In genomic region chr1:88701797-88702196, GRCh38 we compare ENCODE assay signal across 8 cellular contexts. TPM values are rescaled to one million over a fixed set of nuclear protein-coding genes. Genes with fewer than 3 reads are reported as not detected.
DNase-seq lines count a peak whose midpoint lies in the region; ATAC-seq, FAIRE-seq and TF ChIP-seq lines count a peak whose summit lies in the region.
"Not testable (repeated sequence)": the region's sequence is repeated elsewhere in the genome, so short reads cannot be mapped to it uniquely, and the experiment has no call there.

No MANE protein-coding gene starts in this region.

- not testable (repeated sequence) for TF ChIP-seq CTCF in HL-60 (IDR thresholded peaks at IDR 0.05; ENCODE audit: insufficient read depth, low read length); GM12878 (IDR thresholded peaks at IDR 0.05 in 2 of 3, conservative IDR thresholded peaks at IDR 0.05 in 1 of 3; ENCODE audit: control insufficient read depth in 2 of 3, extremely low read depth in 1 of 3, insufficient read depth in 1 of 3, low read depth in 3 of 3, low read length in 3 of 3); gastroesophageal sphincter (IDR thresholded peaks at IDR 0.05); right lobe of liver (IDR thresholded peaks at IDR 0.05); upper lobe of right lung (IDR thresholded peaks at IDR 0.05)

- H2AFZ ChIP-seq in ACC112 (ENCODE audit: low read length, unreplicated experiment); GM12878 (ENCODE audit: control insufficient read depth, low read depth, low read length): not testable (repeated sequence)

- not testable (repeated sequence) for H4K20me1 ChIP-seq in GM12878 (ENCODE audit: control insufficient read depth, insufficient read depth)

- WGBS in GM12878 (ENCODE audit: insufficient coverage, insufficient replicate concordance, low lambda C conversion rate, missing lambda C conversion rate), result 99% methylated on average over 5 of the region's 5 CpGs
- WGBS in gastroesophageal sphincter (ENCODE audit: low coverage in 1 of 2), 2 donors, result 84 to 95% methylated on average over 3 to 5 of the region's 5 CpGs
- 84% methylated on average over 4 of the region's 5 CpGs for WGBS in right lobe of liver (ENCODE audit: insufficient coverage, low coverage, low lambda C conversion rate, missing lambda C conversion rate)

- BruUV-seq in GM12878 (replicated peaks; lab: Mats Ljungman, UMichigan), result not testable (repeated sequence)

- intact Hi-C loops in GM12878 (cut with micrococcal nuclease; ENCODE audit: unreplicated experiment); right lobe of liver (cut with DNase I); upper lobe of right lung (cut with DNase I): not testable (repeated sequence)

- H3K36me3 ChIP-seq in ACC112 (ENCODE audit: insufficient read depth, low read length); GM12878 (ENCODE audit: control insufficient read depth in 2 of 2, insufficient read depth in 2 of 2, low read length in 1 of 2); gastroesophageal sphincter; right lobe of liver; skeletal muscle tissue (ENCODE audit: control insufficient read depth in 3 of 3, insufficient read depth in 3 of 3, low read length in 3 of 3); upper lobe of right lung: not testable (repeated sequence)

- H3K4me2 ChIP-seq in GM12878 (ENCODE audit: control insufficient read depth, insufficient read depth), result peak overlapping the region; percentile 76

- DNase-seq in HL-60 (ENCODE audit: low read depth in 1 of 2, low spot score in 1 of 2), result peak in 1 of 2 experiments; percentile 30
- DNase-seq in NOMO-1 treated with DMSO at 0.1 percent for 48 hours (lab: John Stamatoyannopoulos, UW; ENCODE audit: unreplicated experiment), result peak; percentile 46
- not testable (repeated sequence) for DNase-seq in GM12878 (ENCODE audit: low read depth, low spot score)
- peak in 2 of 3 donors; percentile 42 to 63 for DNase-seq in right lobe of liver
- peak; percentile 72 for DNase-seq in upper lobe of right lung

- RAD21 ChIA-PET in GM12878 (lab: Charles Lee; ENCODE audit: unreplicated experiment), result interaction anchor here (0.9 to 1.5 kb wide), 4 partner anchors 16 to 187 kb away, joined by 3 to 27 read pairs (median 4); partner anchors contain the start of gene PKN2

- ATAC-seq in GM12878 (peak; percentile 14; the same call in 2 of the 3 replicates), gastroesophageal sphincter (peak; percentile 62), right lobe of liver (peak; percentile 40 to 58 (median 52)), upper lobe of right lung (peak; percentile 59)

- H3K4me3 ChIP-seq in ACC112 (ENCODE audit: low read depth, low read length) (peak overlapping the region; percentile 26; the same call in 1 of the 2 replicates), HL-60 (replicated peaks; ENCODE audit: insufficient read depth, low read length) (peak overlapping the region; percentile 18), GM12878 (peak overlapping the region; percentile 42; the same call in 1 of the 2 replicates)
- not testable (repeated sequence) for H3K4me3 ChIP-seq in gastroesophageal sphincter; right lobe of liver; skeletal muscle tissue (ENCODE audit: low read length in 3 of 3); upper lobe of right lung

- in situ Hi-C loops in GM12878 (cut with MboI), result not testable (repeated sequence)

- POLR2A ChIA-PET in GM12878 (lab: Charles Lee), result interaction anchor here (1.1 to 2.2 kb wide), 3 partner anchors 15 to 55 kb away, joined by 3 to 17 read pairs (median 5); partner anchors contain the start of gene PKN2

- H3K27ac ChIP-seq in ACC112 (ENCODE audit: low read depth, low read length) (peak overlapping the region; percentile 19; the same call in 1 of the 2 replicates), HL-60 (replicated peaks) (peak overlapping the region; percentile 64), GM12878 (ENCODE audit: control insufficient read depth, insufficient read depth) (peak overlapping the region; percentile 59), gastroesophageal sphincter (peak overlapping the region in 1 of 4 donors; percentile 24), right lobe of liver (peak overlapping the region; percentile 2 to 50 (median 20)), skeletal muscle tissue (ENCODE audit: low read depth, low read length) (peak overlapping the region; percentile 33), upper lobe of right lung (peak overlapping the region; percentile 79)

- FAIRE-seq in GM12878 (lab: Jason Lieb, UNC), result not testable (repeated sequence)

- not testable (repeated sequence) for TF ChIP-seq POLR2A in GM12878 (IDR thresholded peaks at IDR 0.05; ENCODE audit: low read depth, low read length); gastroesophageal sphincter (IDR thresholded peaks at IDR 0.05); right lobe of liver (IDR thresholded peaks at IDR 0.05)

- SMC1A ChIA-PET in GM12878 (lab: Charles Lee; ENCODE audit: uncharacterized antibody, unreplicated experiment), result interaction anchor here (0.8 to 6.0 kb wide), 11 partner anchors 14 to 187 kb away, joined by 3 to 72 read pairs (median 3); partner anchors contain the start of gene PKN2

- H3K9me3 ChIP-seq in GM12878 (replicated peaks; ENCODE audit: control insufficient read depth, insufficient read depth, low read length); gastroesophageal sphincter; right lobe of liver; skeletal muscle tissue (ENCODE audit: control insufficient read depth in 3 of 3, low read length in 3 of 3); upper lobe of right lung: not testable (repeated sequence)

- CTCF ChIA-PET in GM12878 (lab: Yijun Ruan, JAX), result interaction anchor here (0.8 to 2.4 kb wide), 8 partner anchors 12 to 882 kb away, joined by 3 to 19 read pairs (median 4); no protein-coding TSS in a partner anchor

- H3K27me3 ChIP-seq in ACC112 (ENCODE audit: insufficient read depth, low read length); HL-60 (ENCODE audit: insufficient read depth, poor library complexity, severe bottlenecking); GM12878 (replicated peaks in 1 of 2; ENCODE audit: control insufficient read depth in 2 of 2, insufficient read depth in 2 of 2, low read length in 1 of 2); gastroesophageal sphincter; right lobe of liver; skeletal muscle tissue (ENCODE audit: control insufficient read depth in 3 of 3, insufficient read depth in 3 of 3, low read length in 3 of 3); upper lobe of right lung: not testable (repeated sequence)

- TF ChIP-seq RAD21 in GM12878 (IDR thresholded peaks at IDR 0.05; ENCODE audit: insufficient read depth, low read depth, low read length), result not testable (repeated sequence)

- H3K9ac ChIP-seq in GM12878 (ENCODE audit: control insufficient read depth, insufficient read depth, low read length), result peak overlapping the region; percentile 22; the same call in 1 of the 2 replicates
- not testable (repeated sequence) for H3K9ac ChIP-seq in skeletal muscle tissue (ENCODE audit: low read depth in 1 of 3, low read length in 3 of 3)

- H3K4me1 ChIP-seq in ACC112 (ENCODE audit: control insufficient read depth, insufficient read depth, low read length, unreplicated experiment) (peaks cover 26% of the 10 kb centered on the region), GM12878 (ENCODE audit: control insufficient read depth, insufficient read depth, low read length) (peaks cover 17% of the 10 kb centered on the region), gastroesophageal sphincter (peaks cover 0 to 42% (median 4%) of the 10 kb centered on the region in 3 donors), right lobe of liver (peaks cover 0 to 14% (median 0%) of the 10 kb centered on the region in 4 donors), upper lobe of right lung (peaks cover 31% of the 10 kb centered on the region)
- not testable (repeated sequence) for H3K4me1 ChIP-seq in skeletal muscle tissue (ENCODE audit: control insufficient read depth in 3 of 3, insufficient read depth in 3 of 3, low read length in 3 of 3)

- H3K79me2 ChIP-seq in ACC112 (ENCODE audit: control insufficient read depth, insufficient read depth, low read length, unreplicated experiment) (peaks cover 78% of the 10 kb centered on the region), GM12878 (ENCODE audit: control insufficient read depth, insufficient read depth, low read length) (peaks cover 51% of the 10 kb centered on the region)

- not testable (repeated sequence) for TF ChIP-seq EP300 in GM12878 (IDR thresholded peaks at IDR 0.05; ENCODE audit: borderline replicate concordance in 1 of 2, control insufficient read depth in 1 of 2, low read depth in 2 of 2, low read length in 2 of 2); gastroesophageal sphincter (IDR thresholded peaks at IDR 0.05)

RNA-seq across cellular contexts. Expression of gene PKN2, which starts 17.7 kb away (rescaled TPM):
- 128 and 134 TPM in 2 replicates for total RNA-seq in GM12878 (2013; cell fraction: nucleolus; rRNA removed)
- total RNA-seq in GM12878 (2014; rRNA removed) (9.9 and 10.9 TPM in 2 replicates), GM12878 (2014; rRNA removed; fragmentation: Illumina TruSeq; extraction: Trizol) (17.0 and 18.9 TPM in 2 replicates), GM12878 (2021) (13.3 and 14.1 TPM in 2 replicates), gastroesophageal sphincter (10 to 100 TPM; 30.9 to 47.8 (median 38.4) TPM), right lobe of liver (10 to 100 TPM; 13.6 to 16.6 (median 15.0) TPM), skeletal muscle tissue (57.9 TPM), upper lobe of right lung (45.8 TPM)
- polyA plus RNA-seq in GM12878 (2011; ENCODE audit: low read depth), result 16.0 TPM
- polyA plus RNA-seq in GM12878 (2011; rRNA removed) (18.3 and 33.2 TPM in 2 replicates), GM12878 (2014; fragmentation: Illumina TruSeq; extraction: Trizol) (17.0 and 24.9 TPM in 2 replicates), GM12878 (2014; fragmentation: Nextera tagmentation; extraction: Ambion mirVana) (1 to 10 TPM; 2.6 to 3.8 TPM), GM12878 (2014; rRNA removed) (11.5 and 13.9 TPM in 2 replicates), GM12878 (2016; fragmentation: Nextera tagmentation; extraction: Ambion mirVana) (10 to 100 TPM; 11.7 to 12.4 TPM)
- polyA plus RNA-seq in GM12878 (2011; cell fraction: cytosol; rRNA removed), result 4.1 and 4.6 TPM in 2 replicates
- polyA plus RNA-seq in GM12878 (2011; cell fraction: nucleus; rRNA removed), result 39.4 and 45.8 TPM in 2 replicates
- 9.5 and 13.4 TPM in 2 replicates for polyA plus RNA-seq in GM12878 (2012)
- polyA minus RNA-seq in GM12878 (2011; rRNA and poly(A)+ RNA removed), result 14.6 and 19.4 TPM in 2 replicates
- polyA minus RNA-seq in GM12878 (2011; cell fraction: cytosol; rRNA and poly(A)+ RNA removed), result 7.6 and 10.2 TPM in 2 replicates
- 22.7 and 26.3 TPM in 2 replicates for polyA minus RNA-seq in GM12878 (2011; cell fraction: nucleus; rRNA and poly(A)+ RNA removed)
